ENCODE assay signal across 1 cellular context in genomic region chr16:4293822-4294457, GRCh38.
TF ChIP-seq lines count a peak whose summit lies in the region.

No MANE protein-coding gene starts in this region.

TF ChIP-seq in WTC11, 78 proteins besides CTCF, POLR2A, EP300 and RAD21 (continued from another document):
- TF ChIP-seq ZSCAN18 (CRISPR knock-in tag; IDR thresholded peaks at IDR 0.05) = no peak
- TF ChIP-seq USF1 (CRISPR knock-in tag; IDR thresholded peaks at IDR 0.05) = no peak
- no peak for TF ChIP-seq AR (CRISPR knock-in tag; IDR thresholded peaks at IDR 0.05)
- TF ChIP-seq ZBTB21 (CRISPR knock-in tag; IDR thresholded peaks at IDR 0.05; ENCODE audit: borderline replicate concordance) = 0 out of 2 replicates have a peak, but pooled peaks have one; percentile 32
- no peak for TF ChIP-seq GABPB1 (CRISPR knock-in tag; IDR thresholded peaks at IDR 0.05)
- TF ChIP-seq ZNF138 (CRISPR knock-in tag; conservative IDR thresholded peaks at IDR 0.05) = peak; percentile 82; the same call in 1 of the 2 replicates
- 0 out of 2 replicates have a peak, but pooled peaks have one; percentile 36 for TF ChIP-seq CBFB (CRISPR knock-in tag; IDR thresholded peaks at IDR 0.05; ENCODE audit: low read depth)
